Comparison of ENCODE assay signal across 10 cellular contexts in genomic region chr7:41880107-41880506, GRCh38.
DNase-seq lines count a peak whose midpoint lies in the region; ATAC-seq and TF ChIP-seq lines count a peak whose summit lies in the region.
"Had no signal": no experiment of that assay in that cellular context is flagged by ENCODE, and none has a peak within 500 bp of the region (broad histone marks: within the 10 kb centered on the region; RNA-seq: fewer than 3 reads in every experiment).

No MANE protein-coding gene starts in this region.

- CTCF ChIA-PET in activated CD8-positive, alpha-beta T cell treated with anti-CD3 and anti-CD28 coated beads for 36 hours (lab: Charles Lee): interaction anchor here (3.5 kb wide), 1 partner anchor 10 kb away, joined by 12 read pairs; no protein-coding TSS in a partner anchor

- H3K4me1 Mint-ChIP-seq in activated CD8-positive, alpha-beta T cell treated with anti-CD3 and anti-CD28 coated beads for 36 hours (ENCODE audit: low read depth): peaks cover 39% of the 10 kb centered on the region

- no peak overlapping the region for H3K4me3 ChIP-seq in cardiac muscle cell
- H3K4me3 ChIP-seq in left ventricle myocardium inferior: no peak overlapping the region

- H3K4me3 Mint-ChIP-seq in activated CD8-positive, alpha-beta T cell treated with anti-CD3 and anti-CD28 coated beads for 36 hours: no peak overlapping the region

- H3K27ac ChIP-seq in cardiac muscle cell: no peak overlapping the region
- H3K27ac ChIP-seq in left ventricle myocardium inferior (replicated peaks): no peak overlapping the region

- H3K9me3 ChIP-seq in cardiac muscle cell (ENCODE audit: low read depth) (no peaks in the 10 kb centered on the region), left ventricle myocardium inferior (replicated peaks) (no peaks in the 10 kb centered on the region)

- peaks cover 35% of the 10 kb centered on the region for H3K36me3 Mint-ChIP-seq in activated CD8-positive, alpha-beta T cell treated with anti-CD3 and anti-CD28 coated beads for 36 hours (ENCODE audit: low read depth)

- no peak for ATAC-seq in activated CD8-positive, alpha-beta T cell treated with anti-CD3 and anti-CD28 coated beads for 36 hours
- ATAC-seq in HG03135 (IDR thresholded peaks at IDR 0.05; ENCODE audit: unreplicated experiment) (no peak), HG03354 (IDR thresholded peaks at IDR 0.05; ENCODE audit: poor library complexity, severe bottlenecking, unreplicated experiment) (no peak)

- TF ChIP-seq CTCF in cardiac muscle cell (IDR thresholded peaks at IDR 0.05; ENCODE audit: low read depth, low read length) (no peak), left ventricle myocardium inferior (IDR thresholded peaks at IDR 0.05; ENCODE audit: borderline replicate concordance) (no peak)
- TF ChIP-seq CTCF in activated CD8-positive, alpha-beta T cell treated with anti-CD3 and anti-CD28 coated beads for 36 hours (IDR thresholded peaks at IDR 0.05): no peak

- POLR2A ChIA-PET in activated CD8-positive, alpha-beta T cell treated with anti-CD3 and anti-CD28 coated beads for 36 hours (lab: Charles Lee): no interaction called here

- peaks cover 25% of the 10 kb centered on the region for H3K9me3 Mint-ChIP-seq in activated CD8-positive, alpha-beta T cell treated with anti-CD3 and anti-CD28 coated beads for 36 hours

- no peaks in the 10 kb centered on the region for H3K27me3 ChIP-seq in cardiac muscle cell
- peaks cover 16% of the 10 kb centered on the region for H3K27me3 ChIP-seq in left ventricle myocardium inferior (ENCODE audit: low read depth)

- DNase-seq in cardiac muscle cell (ENCODE audit: low read depth in 1 of 2, low spot score in 1 of 2) (peak; percentile 28 to 93), left ventricle myocardium inferior (no peak), islet precursor cell (peak; percentile 91), RPMI8226 (no peak), HUDEP-2 (lab: John Stamatoyannopoulos, UW; ENCODE audit: unreplicated experiment in 76 of 76) (no peak)
- no peak for DNase-seq in activated CD8-positive, alpha-beta T cell treated with anti-CD3 and anti-CD28 coated beads for 36 hours
- DNase-seq: central memory CD4-positive, alpha-beta T cell; Karpas-422 had no signal

- intact Hi-C loops in left ventricle myocardium inferior (cut with micrococcal nuclease): no loop called here
- intact Hi-C loops in activated CD8-positive, alpha-beta T cell treated with anti-CD3 and anti-CD28 coated beads for 36 hours (cut with micrococcal nuclease): no loop called here

- H3K27ac Mint-ChIP-seq in activated CD8-positive, alpha-beta T cell treated with anti-CD3 and anti-CD28 coated beads for 36 hours: peak overlapping the region; percentile 93

- peaks cover 5% of the 10 kb centered on the region for H3K27me3 Mint-ChIP-seq in activated CD8-positive, alpha-beta T cell treated with anti-CD3 and anti-CD28 coated beads for 36 hours

- H3K4me1 ChIP-seq in cardiac muscle cell (ENCODE audit: low read depth) (peaks cover 10% of the 10 kb centered on the region), left ventricle myocardium inferior (no peaks in the 10 kb centered on the region)

- H3K36me3 ChIP-seq in cardiac muscle cell (no peaks in the 10 kb centered on the region), left ventricle myocardium inferior (no peaks in the 10 kb centered on the region)

Comparison
In these comparisons a context has a peak if more than half of its experiments do, and no peak if none do; other contexts are left out.
1. DNase-seq: peak in cardiac muscle cell (2 of 2) and islet precursor cell (single experiment); none in left ventricle myocardium inferior (single experiment), activated CD8-positive, alpha-beta T cell treated with anti-CD3 and anti-CD28 coated beads for 36 hours (single experiment), RPMI8226 (single experiment) and HUDEP-2 (0 of 76).